ENCODE assay signal across 12 cellular contexts in the genomic region with DNA sequence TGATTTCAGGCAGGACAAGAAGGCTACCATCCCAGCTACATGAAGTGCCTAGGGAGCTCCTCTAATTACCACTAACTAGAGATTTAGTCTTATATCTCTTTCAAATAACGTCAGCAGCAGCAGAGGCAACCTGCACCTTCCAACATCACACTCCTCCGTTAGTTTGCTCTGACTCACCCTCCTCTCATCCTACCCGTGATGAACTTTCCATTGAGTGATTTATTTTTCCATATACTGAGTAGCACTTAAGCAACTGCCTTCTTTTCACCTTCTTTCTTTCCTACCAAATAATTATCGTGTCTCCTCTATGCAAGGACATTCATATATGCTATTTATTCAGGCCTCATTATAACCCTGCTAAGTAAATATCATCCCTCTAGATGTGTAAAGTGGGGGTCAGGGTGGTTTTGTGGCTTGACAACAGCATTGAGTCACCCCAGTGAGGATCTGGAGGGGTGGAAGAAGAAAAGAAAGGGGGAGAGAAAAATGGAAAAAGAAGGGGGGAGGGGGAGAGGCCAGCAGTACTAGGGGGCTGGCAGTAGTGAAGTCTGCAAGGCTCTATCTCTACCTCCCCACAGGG.
A peak's percentile ranks its signal among the peaks of the same experiment; 100 is the strongest.
DNase-seq lines count a peak whose midpoint lies in the region; ATAC-seq and TF ChIP-seq lines count a peak whose summit lies in the region.
"Had no signal": no experiment of that assay in that cellular context is flagged by ENCODE, and none has a peak within 500 bp of the region (broad histone marks: within the 10 kb centered on the region; RNA-seq: fewer than 3 reads in every experiment).

No MANE protein-coding gene starts in this region.

- peak; percentile 79 to 86 for ATAC-seq in activated naive CD4-positive, alpha-beta T cell treated with anti-CD3 and anti-CD28 coated beads, Interleukin-2, amount 50 U/mL, for 72 hours
- peak; percentile 80 for ATAC-seq in stimulated activated effector memory CD8-positive, alpha-beta T cell treated with anti-CD3 and anti-CD28 coated beads, Interleukin-12 subunit alpha, Interleukin-12 subunit beta, amount 100 ng/mL, for 72 hours
- no peak for ATAC-seq in GM18502 (IDR thresholded peaks at IDR 0.05; ENCODE audit: poor library complexity, unreplicated experiment)
- ATAC-seq: left colon; naive thymus-derived CD8-positive, alpha-beta T cell; right cardiac atrium had no signal

- H3K9me3 Mint-ChIP-seq in activated naive CD4-positive, alpha-beta T cell treated with anti-CD3 and anti-CD28 coated beads, Interleukin-2, amount 50 U/mL, for 72 hours, result no peaks in the 10 kb centered on the region
- no peaks in the 10 kb centered on the region for H3K9me3 Mint-ChIP-seq in stimulated activated effector memory CD8-positive, alpha-beta T cell treated with anti-CD3 and anti-CD28 coated beads, Interleukin-12 subunit alpha, Interleukin-12 subunit beta, amount 100 ng/mL, for 72 hours
- H3K9me3 Mint-ChIP-seq in CD8-positive, alpha-beta memory T cell, result no peaks in the 10 kb centered on the region
- H3K9me3 Mint-ChIP-seq: naive thymus-derived CD8-positive, alpha-beta T cell had no signal

- POLR2A ChIA-PET in CD8-positive, alpha-beta memory T cell (lab: Charles Lee), result no interaction called here

- peaks cover 7% of the 10 kb centered on the region for H3K4me1 Mint-ChIP-seq in stimulated activated effector memory CD8-positive, alpha-beta T cell treated with anti-CD3 and anti-CD28 coated beads, Interleukin-12 subunit alpha, Interleukin-12 subunit beta, amount 100 ng/mL, for 72 hours
- H3K4me1 Mint-ChIP-seq in CD8-positive, alpha-beta memory T cell, result peaks cover 2 to 3% (median 2%) of the 10 kb centered on the region in 3 donors
- H3K4me1 Mint-ChIP-seq: naive thymus-derived CD8-positive, alpha-beta T cell had no signal

- H3K27me3 ChIP-seq in CD8-positive, alpha-beta memory T cell (ENCODE audit: insufficient read depth, low read length, poor library complexity, severe bottlenecking), result no peaks in the 10 kb centered on the region
- H3K27me3 ChIP-seq: adrenal gland had no signal

- no peaks in the 10 kb centered on the region for H3K36me3 ChIP-seq in CD8-positive, alpha-beta memory T cell (ENCODE audit: insufficient read depth, low read length)
- H3K36me3 ChIP-seq: adrenal gland had no signal

- H3K27ac ChIP-seq in CD8-positive, alpha-beta memory T cell (ENCODE audit: low read depth, low read length), result no peak overlapping the region
- H3K27ac ChIP-seq: adrenal gland had no signal

- TF ChIP-seq CTCF in choroid plexus epithelial cell (conservative IDR thresholded peaks at IDR 0.05; ENCODE audit: low read depth, low read length), result no peak

- H3K4me1 ChIP-seq in CD8-positive, alpha-beta memory T cell (ENCODE audit: insufficient read depth, low read length), result no peaks in the 10 kb centered on the region

- H3K4me3 Mint-ChIP-seq in stimulated activated effector memory CD8-positive, alpha-beta T cell treated with anti-CD3 and anti-CD28 coated beads, Interleukin-12 subunit alpha, Interleukin-12 subunit beta, amount 100 ng/mL, for 72 hours, result no peak overlapping the region
- H3K4me3 Mint-ChIP-seq in CD8-positive, alpha-beta memory T cell, result no peak overlapping the region
- H3K4me3 Mint-ChIP-seq: naive thymus-derived CD8-positive, alpha-beta T cell had no signal

- peak overlapping the region in 1 of 2 donors; percentile 6 for H3K27ac Mint-ChIP-seq in activated naive CD4-positive, alpha-beta T cell treated with anti-CD3 and anti-CD28 coated beads, Interleukin-2, amount 50 U/mL, for 72 hours
- no peak overlapping the region for H3K27ac Mint-ChIP-seq in stimulated activated effector memory CD8-positive, alpha-beta T cell treated with anti-CD3 and anti-CD28 coated beads, Interleukin-12 subunit alpha, Interleukin-12 subunit beta, amount 100 ng/mL, for 72 hours
- no peak overlapping the region for H3K27ac Mint-ChIP-seq in CD8-positive, alpha-beta memory T cell
- H3K27ac Mint-ChIP-seq: naive thymus-derived CD8-positive, alpha-beta T cell had no signal

- no peaks in the 10 kb centered on the region for H3K9me3 ChIP-seq in CD8-positive, alpha-beta memory T cell (ENCODE audit: low read length)
- H3K9me3 ChIP-seq: adrenal gland had no signal

- H3K27me3 Mint-ChIP-seq in CD8-positive, alpha-beta memory T cell, result peaks cover 7 to 18% of the 10 kb centered on the region in 2 donors

- no peaks in the 10 kb centered on the region for H3K36me3 Mint-ChIP-seq in activated naive CD4-positive, alpha-beta T cell treated with anti-CD3 and anti-CD28 coated beads, Interleukin-2, amount 50 U/mL, for 72 hours
- no peaks in the 10 kb centered on the region for H3K36me3 Mint-ChIP-seq in stimulated activated effector memory CD8-positive, alpha-beta T cell treated with anti-CD3 and anti-CD28 coated beads, Interleukin-12 subunit alpha, Interleukin-12 subunit beta, amount 100 ng/mL, for 72 hours
- no peaks in the 10 kb centered on the region for H3K36me3 Mint-ChIP-seq in CD8-positive, alpha-beta memory T cell
- H3K36me3 Mint-ChIP-seq: naive thymus-derived CD8-positive, alpha-beta T cell had no signal

- H3K4me3 ChIP-seq in choroid plexus epithelial cell (ENCODE audit: low read depth, low read length), result no peak overlapping the region
- H3K4me3 ChIP-seq in CD8-positive, alpha-beta memory T cell (ENCODE audit: low read length), result no peak overlapping the region
- H3K4me3 ChIP-seq: adrenal gland had no signal

- CTCF ChIA-PET in CD8-positive, alpha-beta memory T cell (lab: Charles Lee), result interaction anchor here (7.4 kb wide), 1 partner anchor 254 kb away, joined by 132 read pairs; no protein-coding TSS in a partner anchor

- DNase-seq in activated naive CD4-positive, alpha-beta T cell treated with anti-CD3 and anti-CD28 coated beads, Interleukin-2, amount 50 U/mL, for 72 hours (ENCODE audit: low spot score in 2 of 2), result no peak
- DNase-seq in activated naive CD4-positive, alpha-beta T cell (lab: John Stamatoyannopoulos, UW), result no peak
- DNase-seq in NCI-H69 (lab: John Stamatoyannopoulos, UW) (peak; percentile 94), choroid plexus epithelial cell (ENCODE audit: low read depth) (peak; percentile 63), superior temporal gyrus (ENCODE audit: extremely low spot score) (no peak)
- no peak for DNase-seq in stimulated activated effector memory CD8-positive, alpha-beta T cell treated with anti-CD3 and anti-CD28 coated beads, Interleukin-12 subunit alpha, Interleukin-12 subunit beta, amount 100 ng/mL, for 72 hours (ENCODE audit: low spot score in 2 of 2)
- DNase-seq in CD8-positive, alpha-beta memory T cell, result no peak
- DNase-seq: adrenal gland; left colon; naive thymus-derived CD8-positive, alpha-beta T cell; right cardiac atrium had no signal

Comparison
In these comparisons a context has a peak if more than half of its experiments do, and no peak if none do; other contexts are left out.
1. DNase-seq: peak in NCI-H69 (single experiment) and choroid plexus epithelial cell (single experiment); none in activated naive CD4-positive, alpha-beta T cell treated with anti-CD3 and anti-CD28 coated beads, Interleukin-2, amount 50 U/mL, for 72 hours (0 of 2), activated naive CD4-positive, alpha-beta T cell (0 of 4), stimulated activated effector memory CD8-positive, alpha-beta T cell treated with anti-CD3 and anti-CD28 coated beads, Interleukin-12 subunit alpha, Interleukin-12 subunit beta, amount 100 ng/mL, for 72 hours (0 of 2), superior temporal gyrus (single experiment) and CD8-positive, alpha-beta memory T cell (0 of 5).